8 cellular contexts compared by ENCODE assay signal in the genomic region with DNA sequence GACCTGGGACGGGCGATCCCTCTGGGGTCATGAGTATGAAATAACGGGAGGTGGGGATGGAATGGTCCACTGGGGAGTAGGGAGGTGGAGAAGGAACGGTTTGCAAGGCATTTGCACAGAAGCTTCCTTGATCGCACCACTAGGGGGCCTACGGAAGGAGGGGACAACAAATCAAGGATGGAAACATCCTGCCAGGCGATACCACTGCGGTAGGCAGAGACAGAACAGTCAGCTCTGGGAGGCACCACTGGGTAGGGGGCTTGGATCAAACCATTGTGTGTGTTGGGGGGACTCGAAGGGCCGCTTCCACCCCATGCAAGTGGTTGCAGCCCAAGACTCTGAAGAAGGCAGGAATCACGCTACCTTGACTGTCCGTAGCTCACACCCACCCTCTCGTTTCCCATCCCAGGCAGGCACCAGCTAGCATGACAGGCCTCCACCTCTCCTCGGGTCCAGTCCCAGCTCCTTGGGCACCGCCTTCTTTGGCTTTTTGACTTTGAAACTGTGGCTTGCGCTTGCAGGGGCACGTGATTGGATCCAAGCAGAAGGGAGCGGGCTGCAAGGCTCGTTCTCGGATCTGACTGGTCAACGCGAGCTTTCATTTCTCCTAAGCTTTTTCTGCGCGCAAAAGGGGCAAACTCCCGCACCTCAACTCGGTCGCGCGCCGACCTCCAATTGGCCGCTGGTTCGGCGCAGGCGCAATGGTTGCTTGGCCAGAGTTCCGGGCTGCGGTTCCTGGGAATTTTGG. TPM values are rescaled to one million over a fixed set of nuclear protein-coding genes. Genes with fewer than 3 reads are reported as not detected.
DNase-seq lines count a peak whose midpoint lies in the region; ATAC-seq and TF ChIP-seq lines count a peak whose summit lies in the region.

No MANE protein-coding gene starts in this region.

- peaks cover 1% of the 10 kb centered on the region for H3K36me3 Mint-ChIP-seq in activated naive CD4-positive, alpha-beta T cell treated with anti-CD3 and anti-CD28 coated beads for 36 hours (ENCODE audit: low read depth)
- no peaks in the 10 kb centered on the region for H3K36me3 Mint-ChIP-seq in mesothelial cell of epicardium

- no peak overlapping the region for H3K4me3 Mint-ChIP-seq in activated naive CD4-positive, alpha-beta T cell treated with anti-CD3 and anti-CD28 coated beads for 36 hours
- no peak overlapping the region for H3K4me3 Mint-ChIP-seq in mesothelial cell of epicardium

- H3K4me1 Mint-ChIP-seq in activated naive CD4-positive, alpha-beta T cell treated with anti-CD3 and anti-CD28 coated beads for 36 hours (ENCODE audit: low read depth), result no peaks in the 10 kb centered on the region
- no peaks in the 10 kb centered on the region for H3K4me1 Mint-ChIP-seq in mesothelial cell of epicardium

- CTCF ChIA-PET in activated naive CD4-positive, alpha-beta T cell treated with anti-CD3 and anti-CD28 coated beads for 36 hours (lab: Charles Lee), result no interaction called here

- DNase-seq in COLO668 (lab: John Stamatoyannopoulos, UW; ENCODE audit: unreplicated experiment) (peak; percentile 0), HuH-7 (ENCODE audit: low spot score) (peak; percentile 42), mesothelial cell of epicardium (ENCODE audit: low spot score in 2 of 2, unreplicated experiment in 2 of 2) (no peak), glomerular visceral epithelial cell (ENCODE audit: extremely low spot score) (no peak), NCI-H1092 treated with DMSO at 0.1 percent for 48 hours (lab: John Stamatoyannopoulos, UW) (no peak), T-helper 9 cell (no peak)
- peak; percentile 11 for DNase-seq in activated naive CD4-positive, alpha-beta T cell treated with anti-CD3 and anti-CD28 coated beads for 36 hours

- peak; percentile 19 for TF ChIP-seq CTCF in mesothelial cell of epicardium (IDR thresholded peaks at IDR 0.05; ENCODE audit: unreplicated experiment)

- H3K9me3 Mint-ChIP-seq in activated naive CD4-positive, alpha-beta T cell treated with anti-CD3 and anti-CD28 coated beads for 36 hours, result peaks cover 5% of the 10 kb centered on the region
- peaks cover 32% of the 10 kb centered on the region for H3K9me3 Mint-ChIP-seq in mesothelial cell of epicardium

- no peak for ATAC-seq in GM18502 (IDR thresholded peaks at IDR 0.05; ENCODE audit: poor library complexity, unreplicated experiment)

- H3K27me3 Mint-ChIP-seq in activated naive CD4-positive, alpha-beta T cell treated with anti-CD3 and anti-CD28 coated beads for 36 hours (ENCODE audit: low read depth), result no peaks in the 10 kb centered on the region
- no peaks in the 10 kb centered on the region for H3K27me3 Mint-ChIP-seq in mesothelial cell of epicardium (ENCODE audit: low read depth)

- intact Hi-C loops in activated naive CD4-positive, alpha-beta T cell treated with anti-CD3 and anti-CD28 coated beads for 36 hours (cut with micrococcal nuclease), result no loop called here

- H3K27ac Mint-ChIP-seq in activated naive CD4-positive, alpha-beta T cell treated with anti-CD3 and anti-CD28 coated beads for 36 hours, result no peak overlapping the region
- no peak overlapping the region for H3K27ac Mint-ChIP-seq in mesothelial cell of epicardium

RNA-seq across cellular contexts. Expression of gene GAGE1, which starts 28.4 kb away (rescaled TPM):
- total RNA-seq in activated naive CD4-positive, alpha-beta T cell treated with anti-CD3 and anti-CD28 coated beads for 36 hours, result not detected
- not detected in 3 replicates for total RNA-seq in mesothelial cell of epicardium

RNA-seq across cellular contexts. Expression of gene GAGE2A, which starts 37.9 kb away (rescaled TPM):
- not detected for total RNA-seq in activated naive CD4-positive, alpha-beta T cell treated with anti-CD3 and anti-CD28 coated beads for 36 hours
- total RNA-seq in mesothelial cell of epicardium, result not detected in 3 replicates

RNA-seq across cellular contexts. Expression of gene GAGE12H, which starts 47.5 kb away (rescaled TPM):
- total RNA-seq in activated naive CD4-positive, alpha-beta T cell treated with anti-CD3 and anti-CD28 coated beads for 36 hours, result not detected
- not detected in 3 replicates for total RNA-seq in mesothelial cell of epicardium

RNA-seq across cellular contexts. Expression of gene GAGE12G, which starts 57.0 kb away (rescaled TPM):
- total RNA-seq in activated naive CD4-positive, alpha-beta T cell treated with anti-CD3 and anti-CD28 coated beads for 36 hours, result not detected
- not detected in 3 replicates for total RNA-seq in mesothelial cell of epicardium

Comparison
In these comparisons a context has a peak if more than half of its experiments do, and no peak if none do; other contexts are left out.
1. DNase-seq: peak in COLO668 (single experiment), HuH-7 (single experiment) and activated naive CD4-positive, alpha-beta T cell treated with anti-CD3 and anti-CD28 coated beads for 36 hours (single experiment); none in mesothelial cell of epicardium (0 of 2), glomerular visceral epithelial cell (single experiment), NCI-H1092 treated with DMSO at 0.1 percent for 48 hours (single experiment) and T-helper 9 cell (single experiment).